26 cellular contexts compared by ENCODE assay signal in the genomic region with DNA sequence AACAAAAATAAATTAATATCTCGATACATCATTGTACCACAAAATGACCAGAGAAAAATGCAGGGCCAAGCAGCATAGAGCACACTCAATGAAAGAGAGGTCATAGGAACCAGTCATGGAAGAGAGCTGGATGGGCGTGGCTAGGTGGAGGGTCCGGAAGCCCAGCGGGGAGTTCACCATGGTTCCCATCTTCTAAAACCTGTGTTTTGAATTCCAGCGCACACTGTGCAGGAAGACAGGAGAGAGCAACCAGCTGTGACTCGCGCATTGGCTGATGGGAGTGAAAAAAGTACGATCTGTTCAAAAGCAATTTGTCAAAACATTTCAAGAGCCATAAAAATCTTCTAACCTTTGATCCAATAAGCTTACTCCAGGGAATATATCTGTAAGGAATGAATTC.
"Had no signal": no experiment of that assay in that cellular context is flagged by ENCODE, and none has a peak within 500 bp of the region (broad histone marks: within the 10 kb centered on the region; RNA-seq: fewer than 3 reads in every experiment).

No MANE protein-coding gene starts in this region.

- ATAC-seq: activated T-helper 17 cell treated with anti-CD3 and anti-CD28 coated beads, Interleukin-2, amount 50 U/mL, for 72 hours; Panc1; Right ventricle myocardium inferior; T-cell had no signal

- H3K36me3 Mint-ChIP-seq: activated CD4-positive, alpha-beta memory T cell treated with anti-CD3 and anti-CD28 coated beads for 36 hours; activated naive CD8-positive, alpha-beta T cell treated with anti-CD3 and anti-CD28 coated beads for 36 hours; T-cell had no signal

- H3K36me3 ChIP-seq: brain microvascular endothelial cell, cardiac muscle cell had no signal

- H3K27me3 Mint-ChIP-seq: activated CD4-positive, alpha-beta T cell treated with anti-CD3 and anti-CD28 coated beads, Interleukin-2, amount 10 ng/mL, durations not matched to agents 7 days and 5 days had no signal

- H3K4me1 Mint-ChIP-seq: activated CD4-positive, alpha-beta T cell treated with anti-CD3 and anti-CD28 coated beads, Interleukin-2, amount 10 ng/mL, durations not matched to agents 7 days and 5 days; activated naive CD8-positive, alpha-beta T cell treated with anti-CD3 and anti-CD28 coated beads for 36 hours; activated T-helper 17 cell treated with anti-CD3 and anti-CD28 coated beads, Interleukin-2, amount 50 U/mL, for 72 hours; T-cell had no signal

- H3K27me3 ChIP-seq: brain microvascular endothelial cell, cardiac muscle cell had no signal

- DNase-seq: activated CD4-positive, alpha-beta memory T cell treated with anti-CD3 and anti-CD28 coated beads for 36 hours; activated CD4-positive, alpha-beta T cell treated with anti-CD3 and anti-CD28 coated beads, Interleukin-2, amount 10 ng/mL, durations not matched to agents 7 days and 5 days; activated CD4-positive, CD25-positive, alpha-beta regulatory T cell; activated gamma-delta T cell; activated naive CD4-positive, alpha-beta T cell treated with anti-CD3 and anti-CD28 coated beads for 36 hours; activated naive CD8-positive, alpha-beta T cell treated with anti-CD3 and anti-CD28 coated beads for 36 hours; activated T-cell treated with anti-CD3 and anti-CD28 coated beads, Interleukin-2, amount 50 U/mL, for 48 hours; brain microvascular endothelial cell; KG1; MV-4-11; NCI-H1092 treated with DMSO at 0.1 percent for 48 hours; NCI-H1417 treated with DMSO at 0.1 percent for 48 hours; NCI-H187; NCI-H2081; NCI-H345; NCI-H510A; NK-92 treated with Interleukin-12 subunit alpha and Interleukin-12 subunit beta, amount 100 ng/mL, for 24 hours; OCI-M1; RPMI8226; T-cell had no signal

- H3K4me3 ChIP-seq: cardiac muscle cell, SK-N-MC had no signal

- H3K27ac Mint-ChIP-seq: activated CD4-positive, alpha-beta memory T cell treated with anti-CD3 and anti-CD28 coated beads for 36 hours; activated CD4-positive, alpha-beta T cell treated with anti-CD3 and anti-CD28 coated beads, Interleukin-2, amount 10 ng/mL, durations not matched to agents 7 days and 5 days; activated naive CD4-positive, alpha-beta T cell treated with anti-CD3 and anti-CD28 coated beads for 36 hours; activated naive CD8-positive, alpha-beta T cell treated with anti-CD3 and anti-CD28 coated beads for 36 hours; activated T-helper 17 cell treated with anti-CD3 and anti-CD28 coated beads, Interleukin-2, amount 50 U/mL, for 72 hours; T-cell had no signal

- H3K4me3 Mint-ChIP-seq: activated CD4-positive, alpha-beta memory T cell treated with anti-CD3 and anti-CD28 coated beads for 36 hours; activated CD4-positive, alpha-beta T cell treated with anti-CD3 and anti-CD28 coated beads, Interleukin-2, amount 10 ng/mL, durations not matched to agents 7 days and 5 days; activated naive CD4-positive, alpha-beta T cell treated with anti-CD3 and anti-CD28 coated beads for 36 hours; activated naive CD8-positive, alpha-beta T cell treated with anti-CD3 and anti-CD28 coated beads for 36 hours; activated T-helper 17 cell treated with anti-CD3 and anti-CD28 coated beads, Interleukin-2, amount 50 U/mL, for 72 hours; T-cell had no signal

- H3K27ac ChIP-seq: brain microvascular endothelial cell, cardiac muscle cell, SK-N-MC, VCaP had no signal

- H3K9me3 Mint-ChIP-seq: activated CD4-positive, alpha-beta memory T cell treated with anti-CD3 and anti-CD28 coated beads for 36 hours; activated CD4-positive, alpha-beta T cell treated with anti-CD3 and anti-CD28 coated beads, Interleukin-2, amount 10 ng/mL, durations not matched to agents 7 days and 5 days; activated naive CD4-positive, alpha-beta T cell treated with anti-CD3 and anti-CD28 coated beads for 36 hours; activated T-helper 17 cell treated with anti-CD3 and anti-CD28 coated beads, Interleukin-2, amount 50 U/mL, for 72 hours; T-cell had no signal
